ENCODE assay signal across 3 cellular contexts in the genomic region with DNA sequence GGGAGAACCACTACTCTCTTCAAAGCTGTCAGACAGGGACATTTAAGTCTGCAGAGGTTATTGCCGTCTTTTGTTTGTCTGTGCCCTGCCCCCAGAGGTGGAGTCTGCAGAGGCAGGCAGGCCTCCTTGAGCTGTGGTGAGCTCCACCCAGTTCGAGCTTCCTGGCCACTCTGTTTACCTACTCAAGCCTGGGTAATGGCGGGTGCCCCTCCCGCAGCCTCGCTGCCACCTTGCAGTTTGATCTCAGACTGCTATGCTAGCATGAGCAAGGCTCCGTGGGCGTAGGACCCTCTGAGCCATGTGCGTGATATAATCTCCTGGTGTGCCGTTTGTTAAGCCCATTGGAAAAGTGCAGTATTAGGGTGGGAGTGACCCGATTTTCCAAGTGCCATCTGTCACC. TPM values are rescaled to one million over a fixed set of nuclear protein-coding genes. Genes with fewer than 3 reads are reported as not detected.
"Had no signal": no experiment of that assay in that cellular context is flagged by ENCODE, and none has a peak within 500 bp of the region (broad histone marks: within the 10 kb centered on the region; RNA-seq: fewer than 3 reads in every experiment).

No MANE protein-coding gene starts in this region.

RNA-seq across cellular contexts. Expression of a gene that starts 54.0 kb away (rescaled TPM):
- total RNA-seq: left lobe of liver; naive thymus-derived CD8-positive, alpha-beta T cell had no signal
- polyA plus RNA-seq: mammary epithelial cell; naive thymus-derived CD8-positive, alpha-beta T cell had no signal
